19 cellular contexts compared by ENCODE assay signal in genomic region chr3:36653095-36653494, GRCh38.
DNase-seq lines count a peak whose midpoint lies in the region; ATAC-seq and TF ChIP-seq lines count a peak whose summit lies in the region.
"Had no signal": no experiment of that assay in that cellular context is flagged by ENCODE, and none has a peak within 500 bp of the region (broad histone marks: within the 10 kb centered on the region; RNA-seq: fewer than 3 reads in every experiment).

No MANE protein-coding gene starts in this region.

- DNase-seq in GM23338 (ENCODE audit: low spot score) (no peak), SW480 (ENCODE audit: low spot score) (peak; percentile 13), fibroblast of lung (ENCODE audit: low read depth in 2 of 2) (peak; percentile 33 to 56), skeletal muscle cell (ENCODE audit: low read depth) (peak; percentile 32), SIG-M5 (lab: John Stamatoyannopoulos, UW) (no peak), HT-29 (ENCODE audit: low spot score) (no peak), ACHN (no peak)
- DNase-seq: activated T-cell treated with anti-CD3 and anti-CD28 coated beads, Interleukin-2, amount 50 U/mL, for 4 hours; Kasumi-1; lower lobe of right lung; natural killer cell; NCI-H146; NCI-H446; psoas muscle; stimulated activated naive B cell treated with anti-CD40 and anti-IgM and Interleukin-4, amounts not matched to agents 10 μg/mL and 1 μg/mL and 100 μg/mL, for 72 hours; trophoblast cell had no signal

- H3K27me3 ChIP-seq in GM23338 (ENCODE audit: insufficient read depth) (no peaks in the 10 kb centered on the region), fibroblast of lung (ENCODE audit: control insufficient read depth, insufficient read depth, low read length) (no peaks in the 10 kb centered on the region)
- H3K27me3 ChIP-seq: BLaER1 had no signal

- H3K27ac ChIP-seq in GM23338 (ENCODE audit: low read depth) = no peak overlapping the region
- no peak overlapping the region for H3K27ac ChIP-seq in fibroblast of lung (ENCODE audit: insufficient read depth, low read length)
- H3K27ac ChIP-seq: BLaER1, lower lobe of right lung, psoas muscle had no signal

- H3K36me3 ChIP-seq in GM23338 (ENCODE audit: insufficient read depth) (no peaks in the 10 kb centered on the region), fibroblast of lung (ENCODE audit: control insufficient read depth, insufficient read depth, low read length) (no peaks in the 10 kb centered on the region)
- H3K36me3 ChIP-seq: BLaER1, lower lobe of right lung had no signal

- H3K36me3 Mint-ChIP-seq in GM23338 (ENCODE audit: low read depth) = no peaks in the 10 kb centered on the region
- H3K36me3 Mint-ChIP-seq: activated naive CD4-positive, alpha-beta T cell treated with anti-CD3 and anti-CD28 coated beads, Interleukin-2, amount 50 U/mL, for 72 hours; natural killer cell; stimulated activated naive B cell treated with anti-CD40 and anti-IgM and Interleukin-4, amounts not matched to agents 10 μg/mL and 1 μg/mL and 100 μg/mL, for 72 hours had no signal

- no peaks in the 10 kb centered on the region for H3F3A ChIP-seq in GM23338 (replicated peaks; ENCODE audit: low read depth)

- in situ Hi-C loops in ACHN (cut with HindIII; ENCODE audit: low pct_ligation_motif_present, low pct_unique_long_range_greater_than_20kb, low sequenced_read_pairs) = no loop called here

- no peak overlapping the region for H3K9ac ChIP-seq in fibroblast of lung (ENCODE audit: insufficient read depth, low read length)
- H3K9ac ChIP-seq: BLaER1 had no signal

- TF ChIP-seq CTCF in GM23338 (conservative IDR thresholded peaks at IDR 0.05; ENCODE audit: low read depth in 2 of 2) (no peak), fibroblast of lung (conservative IDR thresholded peaks at IDR 0.05 in 1 of 2, IDR thresholded peaks at IDR 0.05 in 1 of 2; ENCODE audit: low read depth in 1 of 2, low read length in 2 of 2) (no peak)

- no peak for ATAC-seq in GM23338
- no peak for ATAC-seq in GM21576 (IDR thresholded peaks at IDR 0.05; ENCODE audit: unreplicated experiment)
- ATAC-seq: activated naive CD4-positive, alpha-beta T cell treated with anti-CD3 and anti-CD28 coated beads, Interleukin-2, amount 50 U/mL, for 72 hours; activated T-cell treated with anti-CD3 and anti-CD28 coated beads, Interleukin-2, amount 50 U/mL, for 4 hours; lower lobe of right lung; natural killer cell; psoas muscle; stimulated activated naive B cell treated with anti-CD40 and anti-IgM and Interleukin-4, amounts not matched to agents 10 μg/mL and 1 μg/mL and 100 μg/mL, for 72 hours had no signal

- peak overlapping the region; percentile 20; the same call in 1 of the 2 replicates for H3K27ac Mint-ChIP-seq in GM23338
- H3K27ac Mint-ChIP-seq: activated naive CD4-positive, alpha-beta T cell treated with anti-CD3 and anti-CD28 coated beads, Interleukin-2, amount 50 U/mL, for 72 hours; natural killer cell; stimulated activated naive B cell treated with anti-CD40 and anti-IgM and Interleukin-4, amounts not matched to agents 10 μg/mL and 1 μg/mL and 100 μg/mL, for 72 hours had no signal

- H3K79me2 ChIP-seq in GM23338 (replicated peaks; ENCODE audit: insufficient read depth) (no peaks in the 10 kb centered on the region), fibroblast of lung (ENCODE audit: control insufficient read depth, insufficient read depth, low read length) (no peaks in the 10 kb centered on the region)

- H3K4me3 Mint-ChIP-seq in GM23338 = no peak overlapping the region
- H3K4me3 Mint-ChIP-seq: activated T-cell treated with anti-CD3 and anti-CD28 coated beads, Interleukin-2, amount 50 U/mL, for 4 hours; natural killer cell; stimulated activated naive B cell treated with anti-CD40 and anti-IgM and Interleukin-4, amounts not matched to agents 10 μg/mL and 1 μg/mL and 100 μg/mL, for 72 hours had no signal

- no peaks in the 10 kb centered on the region for H3K9me3 Mint-ChIP-seq in GM23338
- H3K9me3 Mint-ChIP-seq: activated T-cell treated with anti-CD3 and anti-CD28 coated beads, Interleukin-2, amount 50 U/mL, for 4 hours had no signal

- no peaks in the 10 kb centered on the region for H4K20me1 ChIP-seq in GM23338 (replicated peaks; ENCODE audit: insufficient read depth)
- no peaks in the 10 kb centered on the region for H4K20me1 ChIP-seq in fibroblast of lung (ENCODE audit: control insufficient read depth, extremely low read depth, insufficient read depth, low read length)
- H4K20me1 ChIP-seq: BLaER1 had no signal

- H3K9me3 ChIP-seq in fibroblast of lung (ENCODE audit: control insufficient read depth, insufficient read depth, low read depth, low read length) = no peaks in the 10 kb centered on the region
- H3K9me3 ChIP-seq: BLaER1, lower lobe of right lung, psoas muscle had no signal

- no peaks in the 10 kb centered on the region for H3K4me1 Mint-ChIP-seq in GM23338
- H3K4me1 Mint-ChIP-seq: natural killer cell; stimulated activated naive B cell treated with anti-CD40 and anti-IgM and Interleukin-4, amounts not matched to agents 10 μg/mL and 1 μg/mL and 100 μg/mL, for 72 hours had no signal

- H2AFZ ChIP-seq in GM23338 (no peak overlapping the region), fibroblast of lung (ENCODE audit: low read length) (no peak overlapping the region)

- no peaks in the 10 kb centered on the region for H3K27me3 Mint-ChIP-seq in GM23338 (ENCODE audit: insufficient read depth, low read depth, poor library complexity)

- H3K9me2 ChIP-seq in GM23338 (ENCODE audit: insufficient read depth) = 0 out of 2 replicates have a peak, but pooled peaks cover 13% of the 10 kb centered on the region

- H3K4me1 ChIP-seq in GM23338 (ENCODE audit: insufficient read depth) (no peaks in the 10 kb centered on the region), fibroblast of lung (ENCODE audit: control insufficient read depth, extremely low read depth, insufficient read depth, low read length) (peaks cover 10% of the 10 kb centered on the region)
- H3K4me1 ChIP-seq: lower lobe of right lung, psoas muscle had no signal

- H3K4me2 ChIP-seq in GM23338 (no peak overlapping the region), fibroblast of lung (ENCODE audit: extremely low read depth, insufficient read depth, low read length) (no peak overlapping the region)
- H3K4me2 ChIP-seq: BLaER1 had no signal

- H3K4me3 ChIP-seq in GM23338 = no peak overlapping the region
- no peak overlapping the region for H3K4me3 ChIP-seq in fibroblast of lung (replicated peaks in 1 of 4; ENCODE audit: control extremely low read depth in 1 of 4, insufficient read depth in 1 of 4, low read depth in 3 of 4, low read length in 4 of 4)
- no peak overlapping the region for H3K4me3 ChIP-seq in skeletal muscle cell (ENCODE audit: low read depth, low read length)
- H3K4me3 ChIP-seq: BLaER1, lower lobe of right lung, psoas muscle had no signal

TF ChIP-seq in GM23338, 12 proteins besides CTCF, POLR2A, EP300 and RAD21:
- no peak for TF ChIP-seq NANOG (IDR thresholded peaks at IDR 0.05; ENCODE audit: borderline replicate concordance)
- no peak for TF ChIP-seq JUNB (IDR thresholded peaks at IDR 0.05; ENCODE audit: unreplicated experiment)
- TF ChIP-seq EZH2phosphoT487 (IDR thresholded peaks at IDR 0.05; ENCODE audit: unreplicated experiment) = no peak
- no peak for TF ChIP-seq POLR2AphosphoS5 (IDR thresholded peaks at IDR 0.05; ENCODE audit: low read depth)
- no peak for TF ChIP-seq ZNF114 (CRISPR knock-in tag; IDR thresholded peaks at IDR 0.05)
- no peak for TF ChIP-seq REST (IDR thresholded peaks at IDR 0.05; ENCODE audit: unreplicated experiment)
- no peak for TF ChIP-seq ETS1 (IDR thresholded peaks at IDR 0.05)

Comparison
In these comparisons a context has a peak if more than half of its experiments do, and no peak if none do; other contexts are left out.
1. DNase-seq: peak in SW480 (single experiment), fibroblast of lung (2 of 2) and skeletal muscle cell (single experiment); none in GM23338 (single experiment), SIG-M5 (single experiment), HT-29 (single experiment) and ACHN (single experiment).